Comparison of ENCODE assay signal across 8 cellular contexts in genomic region chr19:57321164-57321563, GRCh38. TPM values are rescaled to one million over a fixed set of nuclear protein-coding genes. Genes with fewer than 3 reads are reported as not detected.
DNase-seq lines count a peak whose midpoint lies in the region; ATAC-seq and TF ChIP-seq lines count a peak whose summit lies in the region.

No MANE protein-coding gene starts in this region.

- H3K36me3 ChIP-seq in right lobe of liver (peaks cover 0 to 26% (median 5%) of the 10 kb centered on the region in 4 donors), transverse colon (peaks cover 0 to 30% (median 14%) of the 10 kb centered on the region in 4 donors)

- H3K36me3 Mint-ChIP-seq in activated naive CD4-positive, alpha-beta T cell treated with anti-CD3 and anti-CD28 coated beads, Interleukin-2, amount 10 ng/mL, durations not matched to agents 7 days and 5 days = peaks cover 47% of the 10 kb centered on the region
- peaks cover 37% of the 10 kb centered on the region for H3K36me3 Mint-ChIP-seq in activated naive CD8-positive, alpha-beta T cell treated with anti-CD3 and anti-CD28 coated beads, Interleukin-2, amount 10 ng/mL, durations not matched to agents 7 days and 5 days

- CTCF ChIA-PET in activated naive CD4-positive, alpha-beta T cell treated with anti-CD3 and anti-CD28 coated beads, Interleukin-2, amount 10 ng/mL, durations not matched to agents 7 days and 5 days (lab: Charles Lee) = no interaction called here

- POLR2A ChIA-PET in activated naive CD8-positive, alpha-beta T cell treated with anti-CD3 and anti-CD28 coated beads, Interleukin-2, amount 10 ng/mL, durations not matched to agents 7 days and 5 days (lab: Charles Lee) = interaction anchor here (0.5 to 1.6 kb wide), 6 partner anchors 11 to 726 kb away, joined by 3 to 5 read pairs (median 3); partner anchors contain the start of genes ZNF264, ZNF304, ZNF71 and ZNF805

- TF ChIP-seq EP300 in transverse colon (IDR thresholded peaks at IDR 0.05; ENCODE audit: low read depth) = no peak

- H3K27me3 Mint-ChIP-seq in activated naive CD4-positive, alpha-beta T cell treated with anti-CD3 and anti-CD28 coated beads, Interleukin-2, amount 10 ng/mL, durations not matched to agents 7 days and 5 days = peaks cover 13% of the 10 kb centered on the region
- peaks cover 12% of the 10 kb centered on the region for H3K27me3 Mint-ChIP-seq in activated naive CD8-positive, alpha-beta T cell treated with anti-CD3 and anti-CD28 coated beads, Interleukin-2, amount 10 ng/mL, durations not matched to agents 7 days and 5 days

- H3K27me3 ChIP-seq in right lobe of liver (no peaks in the 10 kb centered on the region), transverse colon (peaks cover 18% of the 10 kb centered on the region)

- H3K9me3 Mint-ChIP-seq in activated naive CD4-positive, alpha-beta T cell treated with anti-CD3 and anti-CD28 coated beads, Interleukin-2, amount 10 ng/mL, durations not matched to agents 7 days and 5 days = peaks cover 25% of the 10 kb centered on the region
- peaks cover 3% of the 10 kb centered on the region for H3K9me3 Mint-ChIP-seq in activated naive CD8-positive, alpha-beta T cell treated with anti-CD3 and anti-CD28 coated beads, Interleukin-2, amount 10 ng/mL, durations not matched to agents 7 days and 5 days

- WGBS in right lobe of liver (ENCODE audit: insufficient coverage, low coverage, low lambda C conversion rate, missing lambda C conversion rate) = 49% methylated on average over 8 of the region's 8 CpGs
- WGBS in transverse colon (ENCODE audit: low coverage in 1 of 2), 2 donors = 48 to 51% methylated on average over 8 of the region's 8 CpGs

- in situ Hi-C loops in transverse colon (cut with MboI; ENCODE audit: low pct_ligation_motif_present in 1 of 4, low pct_unique_long_range_greater_than_20kb in 1 of 4, low sequenced_read_pairs in 3 of 4) = no loop called here

- H3K27ac Mint-ChIP-seq in activated naive CD4-positive, alpha-beta T cell treated with anti-CD3 and anti-CD28 coated beads, Interleukin-2, amount 10 ng/mL, durations not matched to agents 7 days and 5 days = peak overlapping the region; percentile 95
- H3K27ac Mint-ChIP-seq in activated naive CD8-positive, alpha-beta T cell treated with anti-CD3 and anti-CD28 coated beads, Interleukin-2, amount 10 ng/mL, durations not matched to agents 7 days and 5 days = peak overlapping the region; percentile 96

- H3K4me1 Mint-ChIP-seq in activated naive CD4-positive, alpha-beta T cell treated with anti-CD3 and anti-CD28 coated beads, Interleukin-2, amount 10 ng/mL, durations not matched to agents 7 days and 5 days = peaks cover 29% of the 10 kb centered on the region
- peaks cover 21% of the 10 kb centered on the region for H3K4me1 Mint-ChIP-seq in activated naive CD8-positive, alpha-beta T cell treated with anti-CD3 and anti-CD28 coated beads, Interleukin-2, amount 10 ng/mL, durations not matched to agents 7 days and 5 days

- ATAC-seq in activated naive CD8-positive, alpha-beta T cell treated with anti-CD3 and anti-CD28 coated beads, Interleukin-2, amount 10 ng/mL, durations not matched to agents 7 days and 5 days (ENCODE audit: low read depth) = no peak
- ATAC-seq in right lobe of liver (no peak), GM21576 (IDR thresholded peaks at IDR 0.05; ENCODE audit: unreplicated experiment) (no peak)

- TF ChIP-seq POLR2A in right lobe of liver (IDR thresholded peaks at IDR 0.05) = no peak
- TF ChIP-seq POLR2A in transverse colon (IDR thresholded peaks at IDR 0.05) = no peak

- H3K9me3 ChIP-seq in right lobe of liver = no peaks in the 10 kb centered on the region
- no peaks in the 10 kb centered on the region for H3K9me3 ChIP-seq in transverse colon

- intact Hi-C loops in right lobe of liver (cut with DNase I) (no loop called here), transverse colon (cut with DNase I; ENCODE audit: low total_unique reads) (no loop called here)

- DNase-seq in activated naive CD4-positive, alpha-beta T cell treated with anti-CD3 and anti-CD28 coated beads, Interleukin-2, amount 10 ng/mL, durations not matched to agents 7 days and 5 days = no peak
- no peak for DNase-seq in activated naive CD4-positive, alpha-beta T cell (lab: John Stamatoyannopoulos, UW)
- DNase-seq in activated naive CD8-positive, alpha-beta T cell treated with anti-CD3 and anti-CD28 coated beads, Interleukin-2, amount 10 ng/mL, durations not matched to agents 7 days and 5 days = no peak
- DNase-seq in right lobe of liver = no peak
- DNase-seq in transverse colon = no peak
- no peak for DNase-seq in DMS53 treated with DMSO at 0.1 percent for 48 hours (lab: John Stamatoyannopoulos, UW; ENCODE audit: unreplicated experiment)
- DNase-seq in DMS79 treated with DMSO at 0.1 percent for 48 hours (lab: John Stamatoyannopoulos, UW) = no peak

- H3K4me1 ChIP-seq in right lobe of liver = peaks cover 0 to 15% (median 0%) of the 10 kb centered on the region in 4 donors
- H3K4me1 ChIP-seq in transverse colon = peaks cover 5 to 23% (median 17%) of the 10 kb centered on the region in 4 donors

- peak overlapping the region; percentile 59 to 87 (median 77) for H3K4me3 ChIP-seq in right lobe of liver
- H3K4me3 ChIP-seq in transverse colon = peak overlapping the region; percentile 73 to 92 (median 85)

- H3K27ac ChIP-seq in right lobe of liver (no peak overlapping the region), transverse colon (peak overlapping the region in 2 of 4 donors; percentile 88 to 91)

- TF ChIP-seq CTCF in right lobe of liver (IDR thresholded peaks at IDR 0.05) (no peak), transverse colon (IDR thresholded peaks at IDR 0.05) (no peak)

- H3K4me3 Mint-ChIP-seq in activated naive CD4-positive, alpha-beta T cell treated with anti-CD3 and anti-CD28 coated beads, Interleukin-2, amount 10 ng/mL, durations not matched to agents 7 days and 5 days = peak overlapping the region; percentile 78
- H3K4me3 Mint-ChIP-seq in activated naive CD8-positive, alpha-beta T cell treated with anti-CD3 and anti-CD28 coated beads, Interleukin-2, amount 10 ng/mL, durations not matched to agents 7 days and 5 days = peak overlapping the region; percentile 95

RNA-seq across cellular contexts. Expression of gene ZNF543, which starts 0.9 kb away (rescaled TPM):
- 10 to 100 TPM; 11.8 to 12.5 TPM for total RNA-seq in activated naive CD8-positive, alpha-beta T cell treated with anti-CD3 and anti-CD28 coated beads, Interleukin-2, amount 10 ng/mL, durations not matched to agents 7 days and 5 days
- total RNA-seq in right lobe of liver (1 to 10 TPM; 1.9 to 2.7 (median 2.4) TPM), transverse colon (1 to 10 TPM; 1.4 to 9.7 (median 4.3) TPM)

RNA-seq across cellular contexts. Expression of gene ZNF304, which starts 29.9 kb away (rescaled TPM):
- total RNA-seq in activated naive CD8-positive, alpha-beta T cell treated with anti-CD3 and anti-CD28 coated beads, Interleukin-2, amount 10 ng/mL, durations not matched to agents 7 days and 5 days = 10 to 100 TPM; 15.3 to 15.4 TPM
- 1 to 10 TPM; 1.5 to 2.8 (median 2.1) TPM for total RNA-seq in right lobe of liver
- total RNA-seq in transverse colon = 1 to 10 TPM in 3 of 4 donors, under 1 TPM in 1; 0.40 to 4.2 (median 3.5) TPM

RNA-seq across cellular contexts. Expression of gene ZNF460, which starts 40.9 kb away (rescaled TPM):
- 10 to 100 TPM; 58.2 to 67.1 TPM for total RNA-seq in activated naive CD8-positive, alpha-beta T cell treated with anti-CD3 and anti-CD28 coated beads, Interleukin-2, amount 10 ng/mL, durations not matched to agents 7 days and 5 days
- total RNA-seq in right lobe of liver (10 to 100 TPM; 15.7 to 24.2 (median 21.8) TPM), transverse colon (100 to 1,000 TPM in 1 of 4 donors, 10 to 100 TPM in 3; 44.4 to 191 (median 74.6) TPM)

RNA-seq across cellular contexts. Expression of gene TRAPPC2B, which starts 42.2 kb away (rescaled TPM):
- total RNA-seq in activated naive CD8-positive, alpha-beta T cell treated with anti-CD3 and anti-CD28 coated beads, Interleukin-2, amount 10 ng/mL, durations not matched to agents 7 days and 5 days = 10 to 100 TPM; 13.2 to 13.6 TPM
- total RNA-seq in right lobe of liver (10 to 100 TPM in 1 of 6 experiments, 1 to 10 TPM in 5; 1.1 to 10.8 (median 3.1) TPM), transverse colon (10 to 100 TPM in 1 of 4 donors, 1 to 10 TPM in 1, not detected in 2; 8.3 to 12.5 TPM)

RNA-seq across cellular contexts. Expression of gene ZNF547, which starts 42.2 kb away (rescaled TPM):
- total RNA-seq in activated naive CD8-positive, alpha-beta T cell treated with anti-CD3 and anti-CD28 coated beads, Interleukin-2, amount 10 ng/mL, durations not matched to agents 7 days and 5 days = 1 to 10 TPM; 6.7 to 7.8 TPM
- total RNA-seq in right lobe of liver (1 to 10 TPM in 2 of 6 experiments, under 1 TPM in 4; 0.31 to 1.6 (median 0.93) TPM), transverse colon (1 to 10 TPM in 2 of 4 donors, under 1 TPM in 1, not detected in 1; 0.60 to 1.3 (median 1.2) TPM)
